ENCODE assay signal across 8 cellular contexts in the genomic region with DNA sequence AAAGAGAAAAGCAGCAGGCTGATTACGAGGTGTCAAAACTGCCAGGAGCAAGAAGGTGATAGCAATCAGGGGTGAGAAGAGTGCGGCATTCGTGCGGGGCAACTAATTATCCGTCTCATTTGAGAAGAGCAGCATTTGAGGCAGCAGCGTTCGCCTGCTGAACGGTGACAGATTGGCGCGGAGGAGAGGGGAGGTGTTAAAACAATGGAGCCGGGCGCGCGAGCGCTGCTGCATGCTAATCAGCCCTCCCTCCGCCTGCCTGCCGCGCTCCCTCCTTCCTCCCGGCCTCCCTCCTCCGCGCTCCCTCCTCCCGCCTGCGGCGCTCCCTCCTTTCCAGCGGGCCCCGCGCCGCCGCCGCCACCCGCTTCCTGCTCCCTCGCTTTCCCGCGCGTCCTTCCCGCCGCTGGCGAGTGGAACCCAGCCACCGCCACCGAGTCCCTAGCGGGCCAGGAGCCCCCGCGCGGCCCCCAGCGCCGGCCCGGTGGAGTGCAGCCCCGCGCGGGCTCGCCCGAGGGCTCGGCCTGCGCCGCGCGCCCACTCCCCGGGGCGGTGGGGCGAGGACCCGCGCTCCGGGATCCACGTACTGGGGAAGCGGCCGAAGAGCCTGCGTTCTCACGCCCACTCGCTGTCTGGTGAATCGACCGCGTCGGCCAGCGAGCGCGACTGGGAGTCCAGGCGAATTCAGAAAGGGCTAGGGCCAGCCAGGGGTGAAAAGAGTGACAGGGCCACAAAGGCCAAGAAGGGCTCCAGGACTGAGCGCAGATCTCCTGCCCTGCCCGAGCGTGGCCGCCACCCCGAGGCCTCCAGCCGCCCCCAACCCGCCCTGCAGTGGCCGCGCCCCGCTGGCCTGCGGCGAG.
DNase-seq lines count a peak whose midpoint lies in the region; ATAC-seq and TF ChIP-seq lines count a peak whose summit lies in the region.

No MANE protein-coding gene starts in this region.

- H3K36me3 ChIP-seq in tibial nerve: peaks cover 0 to 4% (median 0%) of the 10 kb centered on the region in 3 donors

- no peaks in the 10 kb centered on the region for H3K27me3 ChIP-seq in tibial nerve

- peak overlapping the region; percentile 95 for H3K4me3 Mint-ChIP-seq in activated naive CD4-positive, alpha-beta T cell treated with anti-CD3 and anti-CD28 coated beads, Interleukin-2, amount 50 U/mL, for 24 hours
- H3K4me3 Mint-ChIP-seq in neural crest cell: peak overlapping the region; percentile 95

- 4 to 10% methylated on average over 57 to 64 of the region's 89 CpGs for WGBS in tibial nerve, 2 donors

- ATAC-seq in GM18505 (IDR thresholded peaks at IDR 0.05; ENCODE audit: unreplicated experiment) (peak; percentile 35), HG03103 (IDR thresholded peaks at IDR 0.05; ENCODE audit: low read depth, unreplicated experiment) (peak; percentile 29)

- no peak for TF ChIP-seq EP300 in tibial nerve (IDR thresholded peaks at IDR 0.05)

- H3K9me3 ChIP-seq in tibial nerve: no peaks in the 10 kb centered on the region

- peak overlapping the region; percentile 91 for H3K27ac Mint-ChIP-seq in activated naive CD4-positive, alpha-beta T cell treated with anti-CD3 and anti-CD28 coated beads, Interleukin-2, amount 50 U/mL, for 24 hours
- H3K27ac Mint-ChIP-seq in neural crest cell (ENCODE audit: unreplicated experiment): no peak overlapping the region

- peak overlapping the region; percentile 44 to 74 (median 71) for H3K4me3 ChIP-seq in tibial nerve

- peak overlapping the region in 2 of 4 donors; percentile 33 to 71 for H3K27ac ChIP-seq in tibial nerve

- H3K9me3 Mint-ChIP-seq in activated naive CD4-positive, alpha-beta T cell treated with anti-CD3 and anti-CD28 coated beads, Interleukin-2, amount 50 U/mL, for 24 hours: no peaks in the 10 kb centered on the region
- H3K9me3 Mint-ChIP-seq in neural crest cell: no peaks in the 10 kb centered on the region

- TF ChIP-seq POLR2A in GM18505 (IDR thresholded peaks at IDR 0.05; ENCODE audit: borderline replicate concordance, extremely low read depth, insufficient read depth, insufficient read length) (no peak), tibial nerve (IDR thresholded peaks at IDR 0.05) (no peak)

- peaks cover 2% of the 10 kb centered on the region for H3K36me3 Mint-ChIP-seq in activated naive CD4-positive, alpha-beta T cell treated with anti-CD3 and anti-CD28 coated beads, Interleukin-2, amount 50 U/mL, for 24 hours
- no peaks in the 10 kb centered on the region for H3K36me3 Mint-ChIP-seq in neural crest cell (ENCODE audit: low read depth)

- peaks cover 0 to 17% (median 10%) of the 10 kb centered on the region in 4 donors for H3K4me1 ChIP-seq in tibial nerve

- H3K4me1 Mint-ChIP-seq in activated naive CD4-positive, alpha-beta T cell treated with anti-CD3 and anti-CD28 coated beads, Interleukin-2, amount 50 U/mL, for 24 hours: peaks cover 56% of the 10 kb centered on the region
- peaks cover 37% of the 10 kb centered on the region for H3K4me1 Mint-ChIP-seq in neural crest cell

- DNase-seq in 8988T (peak; percentile 50), RPMI8226 (peak; percentile 68), glomerular visceral epithelial cell (ENCODE audit: extremely low spot score) (peak; percentile 41), neural crest cell (ENCODE audit: low read depth, low spot score) (peak; percentile 50), tibial nerve (ENCODE audit: low spot score in 2 of 2) (peak in 1 of 2 donors; percentile 28)

- TF ChIP-seq CTCF in neural crest cell (conservative IDR thresholded peaks at IDR 0.05): no peak
- TF ChIP-seq CTCF in tibial nerve (IDR thresholded peaks at IDR 0.05): no peak

- no peaks in the 10 kb centered on the region for H3K27me3 Mint-ChIP-seq in activated naive CD4-positive, alpha-beta T cell treated with anti-CD3 and anti-CD28 coated beads, Interleukin-2, amount 50 U/mL, for 24 hours
- H3K27me3 Mint-ChIP-seq in neural crest cell (ENCODE audit: low read depth): peaks cover 17% of the 10 kb centered on the region
